Comparison of ENCODE assay signal across 16 cellular contexts in the genomic region with DNA sequence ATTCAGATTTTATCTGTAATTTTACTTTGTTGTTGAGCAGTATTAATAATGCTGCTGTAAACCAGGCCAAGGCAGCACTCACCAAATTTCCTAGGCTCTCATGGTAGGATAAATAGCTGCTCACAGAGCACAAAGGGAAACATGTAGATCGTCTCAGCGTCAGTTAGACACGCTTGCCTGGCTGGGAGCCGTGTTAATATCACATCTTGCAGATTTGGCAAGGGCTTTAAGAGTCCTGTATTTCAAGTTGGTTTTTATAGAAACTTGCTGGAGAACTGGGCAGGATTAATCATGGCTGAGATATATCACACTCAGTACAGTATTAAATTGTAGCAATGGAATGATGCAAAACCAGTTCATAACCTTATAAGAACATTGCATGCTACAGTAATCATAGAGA.
DNase-seq lines count a peak whose midpoint lies in the region; ATAC-seq and TF ChIP-seq lines count a peak whose summit lies in the region.
"Had no signal": no experiment of that assay in that cellular context is flagged by ENCODE, and none has a peak within 500 bp of the region (broad histone marks: within the 10 kb centered on the region; RNA-seq: fewer than 3 reads in every experiment).

No MANE protein-coding gene starts in this region.

- H3K36me3 Mint-ChIP-seq in GM23338 (ENCODE audit: low read depth): no peaks in the 10 kb centered on the region

- H3K9me3 ChIP-seq in heart right ventricle: peaks cover 0 to 16% (median 6%) of the 10 kb centered on the region in 11 donors
- no peaks in the 10 kb centered on the region for H3K9me3 ChIP-seq in right cardiac atrium (ENCODE audit: control insufficient read depth, low read length)
- H3K9me3 ChIP-seq in uterus: peaks cover 0 to 5% of the 10 kb centered on the region in 2 donors
- H3K9me3 ChIP-seq in left lung: peaks cover 0 to 2% of the 10 kb centered on the region in 2 donors
- H3K9me3 ChIP-seq: HAP-1 had no signal

- peak; percentile 31 to 41 for ATAC-seq in left cardiac atrium
- no peak for ATAC-seq in heart right ventricle
- ATAC-seq in right cardiac atrium: peak in 1 of 2 donors; percentile 64
- ATAC-seq in left lung: no peak
- ATAC-seq in GM23338: no peak

- no peak overlapping the region for H3K27ac Mint-ChIP-seq in GM23338
- H3K27ac Mint-ChIP-seq: CD8-positive, alpha-beta memory T cell had no signal

- no peaks in the 10 kb centered on the region; the same call in 2 of the 3 replicates for H3K9me3 Mint-ChIP-seq in GM23338

- H3K27ac ChIP-seq in heart right ventricle: no peak overlapping the region
- no peak overlapping the region for H3K27ac ChIP-seq in right cardiac atrium (ENCODE audit: low read length)
- peak overlapping the region; percentile 46 to 56 for H3K27ac ChIP-seq in uterus
- H3K27ac ChIP-seq in left lung: no peak overlapping the region
- no peak overlapping the region for H3K27ac ChIP-seq in GM23338 (ENCODE audit: low read depth)
- H3K27ac ChIP-seq: BLaER1 had no signal

- no peak overlapping the region for H3K4me2 ChIP-seq in GM23338
- H3K4me2 ChIP-seq: BLaER1 had no signal

- H2AFZ ChIP-seq in GM23338: no peak overlapping the region

- H3K4me1 ChIP-seq in heart right ventricle (peaks cover 0 to 10% (median 0%) of the 10 kb centered on the region in 9 donors), right cardiac atrium (ENCODE audit: control insufficient read depth, insufficient read depth, low read length) (no peaks in the 10 kb centered on the region), uterus (no peaks in the 10 kb centered on the region), left lung (no peaks in the 10 kb centered on the region), GM23338 (ENCODE audit: insufficient read depth) (no peaks in the 10 kb centered on the region)
- H3K4me1 ChIP-seq: BLaER1, HAP-1 had no signal

- H3K27me3 Mint-ChIP-seq in GM23338 (ENCODE audit: insufficient read depth, low read depth, poor library complexity): peaks cover 6% of the 10 kb centered on the region

- no peak overlapping the region for H3K4me3 Mint-ChIP-seq in GM23338
- H3K4me3 Mint-ChIP-seq: CD8-positive, alpha-beta memory T cell had no signal

- H3K36me3 ChIP-seq in heart right ventricle: no peaks in the 10 kb centered on the region
- H3K36me3 ChIP-seq in uterus: no peaks in the 10 kb centered on the region
- H3K36me3 ChIP-seq in left lung: no peaks in the 10 kb centered on the region
- H3K36me3 ChIP-seq in GM23338 (ENCODE audit: insufficient read depth): no peaks in the 10 kb centered on the region
- H3K36me3 ChIP-seq: BLaER1, HAP-1 had no signal

- DNase-seq in left cardiac atrium (no peak), heart right ventricle (no peak), right cardiac atrium (peak in 2 of 3 donors; percentile 59 to 73), renal cortical epithelial cell (ENCODE audit: low read depth) (peak; percentile 13), uterus (peak in 1 of 2 donors; percentile 39), left lung (no peak), GM23338 (ENCODE audit: low spot score) (no peak)
- DNase-seq in activated CD4-positive, alpha-beta T cell treated with anti-CD3 and anti-CD28 coated beads, Interleukin-2, amount 50 U/mL, for 48 hours: no peak
- DNase-seq: CD8-positive, alpha-beta memory T cell; DMS79; MV-4-11; NCI-H1417; NCI-H1930; NCI-H526 treated with DMSO at 0.1 percent for 48 hours had no signal

- no peak for TF ChIP-seq POLR2A in uterus (IDR thresholded peaks at IDR 0.05)

- no peaks in the 10 kb centered on the region for H3K4me1 Mint-ChIP-seq in GM23338
- H3K4me1 Mint-ChIP-seq: CD8-positive, alpha-beta memory T cell had no signal

- no peak for TF ChIP-seq CTCF in heart right ventricle (IDR thresholded peaks at IDR 0.05)
- TF ChIP-seq CTCF in uterus (IDR thresholded peaks at IDR 0.05): no peak
- no peak for TF ChIP-seq CTCF in left lung (IDR thresholded peaks at IDR 0.05)
- TF ChIP-seq CTCF in GM23338 (conservative IDR thresholded peaks at IDR 0.05; ENCODE audit: low read depth in 2 of 2): no peak

- H3K27me3 ChIP-seq in heart right ventricle: no peaks in the 10 kb centered on the region
- no peaks in the 10 kb centered on the region for H3K27me3 ChIP-seq in right cardiac atrium (ENCODE audit: control insufficient read depth, insufficient read depth)
- H3K27me3 ChIP-seq in uterus: no peaks in the 10 kb centered on the region
- H3K27me3 ChIP-seq in left lung: no peaks in the 10 kb centered on the region
- no peaks in the 10 kb centered on the region for H3K27me3 ChIP-seq in GM23338 (ENCODE audit: insufficient read depth)
- H3K27me3 ChIP-seq: BLaER1 had no signal

- no peaks in the 10 kb centered on the region for H3K9me2 ChIP-seq in GM23338 (ENCODE audit: insufficient read depth)

- H3K4me3 ChIP-seq in heart right ventricle: no peak overlapping the region
- H3K4me3 ChIP-seq in right cardiac atrium (ENCODE audit: low read length): no peak overlapping the region
- H3K4me3 ChIP-seq in uterus: no peak overlapping the region
- H3K4me3 ChIP-seq in left lung: no peak overlapping the region
- no peak overlapping the region for H3K4me3 ChIP-seq in GM23338
- H3K4me3 ChIP-seq: BLaER1, HAP-1 had no signal

- intact Hi-C loops in left cardiac atrium (cut with DNase I) (no loop called here), heart right ventricle (cut with DNase I) (no loop called here), right cardiac atrium (cut with DNase I) (no loop called here), uterus (cut with DNase I; ENCODE audit: low total_unique reads) (no loop called here), left lung (cut with DNase I) (no loop called here)

- 78 to 83% methylated on average over 4 of the region's 4 CpGs for WGBS in heart right ventricle, 2 donors
- WGBS in right cardiac atrium: 56% methylated on average over 4 of the region's 4 CpGs

- H3F3A ChIP-seq in GM23338 (replicated peaks; ENCODE audit: low read depth): no peaks in the 10 kb centered on the region

- H3K79me2 ChIP-seq in GM23338 (replicated peaks; ENCODE audit: insufficient read depth): no peaks in the 10 kb centered on the region

- H4K20me1 ChIP-seq in GM23338 (replicated peaks; ENCODE audit: insufficient read depth): no peaks in the 10 kb centered on the region
- H4K20me1 ChIP-seq: BLaER1 had no signal

TF ChIP-seq in GM23338, 12 proteins besides CTCF, POLR2A, EP300 and RAD21 (continues in another document):
- TF ChIP-seq ZNF331 (CRISPR knock-in tag; IDR thresholded peaks at IDR 0.05; ENCODE audit: low read depth): no peak
- TF ChIP-seq EZH2 (IDR thresholded peaks at IDR 0.05; ENCODE audit: low read depth, unreplicated experiment): no peak
- no peak for TF ChIP-seq CREB1 (CRISPR knock-in tag; IDR thresholded peaks at IDR 0.05; ENCODE audit: low read depth)
- TF ChIP-seq JUNB (IDR thresholded peaks at IDR 0.05; ENCODE audit: unreplicated experiment): no peak
- no peak for TF ChIP-seq POLR2AphosphoS5 (IDR thresholded peaks at IDR 0.05; ENCODE audit: low read depth)

Comparison
In these comparisons a context has a peak if more than half of its experiments do, and no peak if none do; other contexts are left out.
1. ATAC-seq: peak in left cardiac atrium (2 of 2); none in heart right ventricle (0 of 8), left lung (single experiment) and GM23338 (single experiment).
2. DNase-seq: peak in right cardiac atrium (2 of 3) and renal cortical epithelial cell (single experiment); none in left cardiac atrium (single experiment), heart right ventricle (0 of 2), activated CD4-positive, alpha-beta T cell treated with anti-CD3 and anti-CD28 coated beads, Interleukin-2, amount 50 U/mL, for 48 hours (0 of 2), left lung (0 of 2) and GM23338 (single experiment).
3. H3K27ac ChIP-seq: peak in uterus (2 of 2); none in heart right ventricle (0 of 10), right cardiac atrium (single experiment), left lung (0 of 2) and GM23338 (single experiment).